ENCODE assay signal across 20 cellular contexts in the genomic region with DNA sequence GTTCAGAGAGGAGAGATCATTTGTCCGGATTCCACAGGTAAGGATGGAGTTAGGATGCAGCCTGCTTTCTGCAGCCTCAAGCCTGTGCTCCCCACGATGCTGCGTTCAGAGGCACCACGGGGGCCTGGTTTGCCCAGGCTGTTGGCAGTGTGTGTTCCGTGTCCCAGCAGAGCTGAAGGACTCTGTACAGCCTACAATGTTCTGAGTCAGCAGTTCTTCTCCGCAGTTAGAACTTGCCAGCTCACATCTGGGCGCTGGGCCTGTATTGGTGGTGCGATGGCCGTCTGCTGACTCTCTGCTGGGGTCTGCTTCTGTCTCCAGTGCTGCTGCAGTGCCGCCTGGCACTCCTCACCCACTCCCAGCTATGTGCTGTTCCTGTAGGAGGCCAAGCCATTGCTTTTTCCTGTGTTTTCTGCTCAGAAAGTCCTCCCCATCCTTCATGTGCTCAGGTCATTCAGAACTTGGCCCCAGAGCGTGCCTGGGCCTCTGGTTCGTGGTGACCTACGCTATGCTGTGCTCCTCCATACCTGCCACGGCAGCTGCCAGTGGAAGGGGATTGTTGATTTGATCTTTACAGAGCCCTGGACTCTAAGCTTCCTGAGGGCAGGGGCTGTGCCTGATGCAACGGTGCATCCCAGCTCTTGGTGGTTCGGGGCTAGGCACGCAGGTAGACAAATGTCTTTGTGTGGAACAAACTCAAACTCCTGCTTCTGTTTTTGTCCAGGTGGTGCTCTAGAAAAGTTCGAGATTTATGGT. TPM values are rescaled to one million over a fixed set of nuclear protein-coding genes. Genes with fewer than 3 reads are reported as not detected.
DNase-seq lines count a peak whose midpoint lies in the region; ATAC-seq and TF ChIP-seq lines count a peak whose summit lies in the region.
"Had no signal": no experiment of that assay in that cellular context is flagged by ENCODE, and none has a peak within 500 bp of the region (broad histone marks: within the 10 kb centered on the region; RNA-seq: fewer than 3 reads in every experiment).

No MANE protein-coding gene starts in this region.

- H3K36me3 Mint-ChIP-seq in T-helper 2 cell treated with Interferon-gamma antibody and Interleukin-4, amounts not matched to agents 5 μg/mL and 100 μg/mL, for 36 hours (ENCODE audit: low read depth), result peaks cover 57% of the 10 kb centered on the region
- H3K36me3 Mint-ChIP-seq in endodermal cell (ENCODE audit: low read depth) (peaks cover 65% of the 10 kb centered on the region), HFFc6 (ENCODE audit: low read depth) (peaks cover 31% of the 10 kb centered on the region)

- H3K27ac ChIP-seq in RWPE2 (ENCODE audit: poor library complexity, severe bottlenecking) (peak overlapping the region; percentile 87), endodermal cell (ENCODE audit: low read depth, low read length) (no peak overlapping the region)
- H3K27ac ChIP-seq: GM23248 had no signal

- intact Hi-C loops in sciatic nerve (cut with DNase I), result no loop called here

- H3K36me3 ChIP-seq in RWPE2 (ENCODE audit: low read depth) (peaks cover 79% of the 10 kb centered on the region), endodermal cell (ENCODE audit: control insufficient read depth, insufficient read depth, low read length) (peaks cover 83% of the 10 kb centered on the region)

- TF ChIP-seq CTCF in RWPE2 (IDR thresholded peaks at IDR 0.05; ENCODE audit: poor library complexity, severe bottlenecking) (no peak), endodermal cell (conservative IDR thresholded peaks at IDR 0.05) (no peak), HFFc6 (IDR thresholded peaks at IDR 0.05) (no peak)

- H3K4me1 ChIP-seq in RWPE2 (ENCODE audit: insufficient read depth, poor library complexity, severe bottlenecking) (peaks cover 49% of the 10 kb centered on the region), endodermal cell (ENCODE audit: control insufficient read depth, insufficient read depth, low read length) (peaks cover 4% of the 10 kb centered on the region)
- H3K4me1 ChIP-seq: upper lobe of left lung had no signal

- no peak for DNase-seq in T-helper 2 cell treated with Interferon-gamma antibody and Interleukin-4, amounts not matched to agents 5 μg/mL and 100 μg/mL, for 36 hours (ENCODE audit: low spot score)
- DNase-seq in T-helper 2 cell (no peak), RWPE2 (ENCODE audit: low spot score) (no peak), endodermal cell (peak; percentile 26), sciatic nerve (ENCODE audit: low spot score) (peak; percentile 32), HFFc6 (no peak)
- DNase-seq in stimulated activated CD4-positive, alpha-beta T cell treated with anti-CD3 and anti-CD28 coated beads, Interleukin-2, amount 100 ng/mL, for 24 hours, result no peak
- DNase-seq: 8988T; activated T-cell treated with anti-CD3 and anti-CD28 coated beads, Interleukin-2, amount 50 U/mL, for 72 hours; effector CD8-positive, alpha-beta T cell; GM23248; Karpas-422; left ventricle myocardium superior; NCI-H1092; NCI-H524; stimulated activated naive CD8-positive, alpha-beta T cell treated with anti-CD3 and anti-CD28 coated beads, Interleukin-15, Interleukin-2, amounts not matched to agents 100 U/mL and 50 U/mL, for 24 hours; SW 1271; upper lobe of left lung had no signal

- H3K4me3 ChIP-seq in RWPE2 (ENCODE audit: severe bottlenecking) (no peak overlapping the region), endodermal cell (ENCODE audit: low read length) (no peak overlapping the region)
- H3K4me3 ChIP-seq: BLaER1 treated with 17β-estradiol and CSF1 and Interleukin-3, amounts not matched to agents 10 nM and 100 nM; GM23248; upper lobe of left lung had no signal

- ATAC-seq in RWPE2 (ENCODE audit: low read depth) (no peak), sciatic nerve (no peak), GM18505 (IDR thresholded peaks at IDR 0.05; ENCODE audit: unreplicated experiment) (no peak)
- ATAC-seq: activated T-cell treated with anti-CD3 and anti-CD28 coated beads, Interleukin-2, amount 50 U/mL, for 72 hours; left ventricle myocardium superior; stimulated activated naive CD8-positive, alpha-beta T cell treated with anti-CD3 and anti-CD28 coated beads, Interleukin-15, Interleukin-2, amounts not matched to agents 100 U/mL and 50 U/mL, for 24 hours had no signal

- WGBS in endodermal cell (ENCODE audit: insufficient coverage in 1 of 2, insufficient read length in 1 of 2), 2 experiments, result 95 to 97% methylated on average over 15 to 18 of the region's 18 CpGs

- no peaks in the 10 kb centered on the region for H3K9me3 Mint-ChIP-seq in T-helper 2 cell treated with Interferon-gamma antibody and Interleukin-4, amounts not matched to agents 5 μg/mL and 100 μg/mL, for 36 hours
- H3K9me3 Mint-ChIP-seq in endodermal cell (no peaks in the 10 kb centered on the region), HFFc6 (no peaks in the 10 kb centered on the region)
- H3K9me3 Mint-ChIP-seq: activated T-cell treated with anti-CD3 and anti-CD28 coated beads, Interleukin-2, amount 50 U/mL, for 72 hours had no signal

- H3K27me3 Mint-ChIP-seq in T-helper 2 cell treated with Interferon-gamma antibody and Interleukin-4, amounts not matched to agents 5 μg/mL and 100 μg/mL, for 36 hours (ENCODE audit: low read depth), result no peaks in the 10 kb centered on the region
- H3K27me3 Mint-ChIP-seq in endodermal cell (ENCODE audit: insufficient read depth) (no peaks in the 10 kb centered on the region), HFFc6 (ENCODE audit: insufficient read depth) (peaks cover 2% of the 10 kb centered on the region)

- TF ChIP-seq POLR2A in GM18505 (IDR thresholded peaks at IDR 0.05; ENCODE audit: borderline replicate concordance, extremely low read depth, insufficient read depth, insufficient read length), result no peak

- no peak overlapping the region for H3K4me3 Mint-ChIP-seq in T-helper 2 cell treated with Interferon-gamma antibody and Interleukin-4, amounts not matched to agents 5 μg/mL and 100 μg/mL, for 36 hours
- no peak overlapping the region for H3K4me3 Mint-ChIP-seq in endodermal cell
- no peak overlapping the region for H3K4me3 Mint-ChIP-seq in HFFc6
- H3K4me3 Mint-ChIP-seq: activated T-cell treated with anti-CD3 and anti-CD28 coated beads, Interleukin-2, amount 50 U/mL, for 72 hours had no signal

- no peaks in the 10 kb centered on the region for H3K27me3 ChIP-seq in RWPE2 (ENCODE audit: insufficient read depth, poor library complexity, severe bottlenecking)
- no peaks in the 10 kb centered on the region for H3K27me3 ChIP-seq in endodermal cell (ENCODE audit: control insufficient read depth, insufficient read depth, low read length, poor library complexity, severe bottlenecking)
- H3K27me3 ChIP-seq: BLaER1 treated with 17β-estradiol and CSF1 and Interleukin-3, amounts not matched to agents 10 nM and 100 nM; upper lobe of left lung had no signal

- peaks cover 23% of the 10 kb centered on the region for H3K4me1 Mint-ChIP-seq in T-helper 2 cell treated with Interferon-gamma antibody and Interleukin-4, amounts not matched to agents 5 μg/mL and 100 μg/mL, for 36 hours (ENCODE audit: low read depth)
- peaks cover 15% of the 10 kb centered on the region for H3K4me1 Mint-ChIP-seq in endodermal cell
- peaks cover 9% of the 10 kb centered on the region; the same call in 1 of the 2 replicates for H3K4me1 Mint-ChIP-seq in HFFc6 (ENCODE audit: low read depth)

- peak overlapping the region; percentile 95 for H3K27ac Mint-ChIP-seq in T-helper 2 cell treated with Interferon-gamma antibody and Interleukin-4, amounts not matched to agents 5 μg/mL and 100 μg/mL, for 36 hours
- H3K27ac Mint-ChIP-seq in endodermal cell (no peak overlapping the region), HFFc6 (no peak overlapping the region)

- H3K9ac ChIP-seq in endodermal cell (ENCODE audit: extremely low read depth, low read length, poor library complexity, severe bottlenecking), result no peak overlapping the region
- H3K9ac ChIP-seq: BLaER1 treated with 17β-estradiol and CSF1 and Interleukin-3, amounts not matched to agents 10 nM and 100 nM; GM23248 had no signal

- H3K9me3 ChIP-seq in RWPE2 (ENCODE audit: severe bottlenecking) (no peaks in the 10 kb centered on the region), endodermal cell (ENCODE audit: control insufficient read depth, low read length) (no peaks in the 10 kb centered on the region)
- H3K9me3 ChIP-seq: BLaER1 treated with 17β-estradiol and CSF1 and Interleukin-3, amounts not matched to agents 10 nM and 100 nM; upper lobe of left lung had no signal

RNA-seq across cellular contexts. Expression of a gene that starts 42.6 kb away (rescaled TPM):
- total RNA-seq in endodermal cell, result 10 to 100 TPM; 17.3 to 17.5 TPM
- polyA plus RNA-seq in endodermal cell (2013, experiment 1 of 2), result 11.6 TPM
- 10.6 TPM for polyA plus RNA-seq in endodermal cell (2013, experiment 2 of 2)
- total RNA-seq in sciatic nerve, result 14.8 TPM
- 10 to 100 TPM; 15.5 to 19.9 (median 17.9) TPM for total RNA-seq in HFFc6 (2021; fragmentation: NEBNext Ultra II Directional; extraction: Animal tissue kit (Norgen Biotek cat#: 25700))

Comparison
In these comparisons a context has a peak if more than half of its experiments do, and no peak if none do; other contexts are left out.
1. DNase-seq: peak in endodermal cell (single experiment) and sciatic nerve (single experiment); none in T-helper 2 cell treated with Interferon-gamma antibody and Interleukin-4, amounts not matched to agents 5 μg/mL and 100 μg/mL, for 36 hours (single experiment), T-helper 2 cell (0 of 5), RWPE2 (single experiment), HFFc6 (single experiment) and stimulated activated CD4-positive, alpha-beta T cell treated with anti-CD3 and anti-CD28 coated beads, Interleukin-2, amount 100 ng/mL, for 24 hours (0 of 2).